Comparison of ENCODE assay signal across 11 cellular contexts in the genomic region with DNA sequence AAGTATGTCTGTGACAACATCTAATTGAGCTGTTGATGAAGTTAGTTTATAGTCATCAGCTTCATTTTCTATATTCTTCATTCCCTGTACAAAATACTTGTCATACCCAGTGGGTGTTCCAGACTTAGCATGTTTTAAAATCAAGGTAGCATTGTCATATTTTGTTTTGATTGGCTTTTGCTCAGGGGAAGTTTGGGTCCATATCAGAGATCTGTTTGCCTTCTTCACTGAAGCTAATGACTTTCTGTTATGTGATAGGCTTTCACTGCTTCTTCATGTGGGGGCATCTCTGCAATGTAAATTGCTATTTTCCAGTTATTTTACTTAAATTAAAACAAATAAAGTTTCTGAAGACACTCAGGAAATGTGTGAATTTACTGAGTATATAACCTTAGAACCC.
"Had no signal": no experiment of that assay in that cellular context is flagged by ENCODE, and none has a peak within 500 bp of the region (broad histone marks: within the 10 kb centered on the region; RNA-seq: fewer than 3 reads in every experiment).

No MANE protein-coding gene starts in this region.

- DNase-seq: GM23248, GOT3, H7, H9, HCEC 1CT, HFFc6 had no signal

- H3K4me2 ChIP-seq: GM23338 had no signal

- ATAC-seq: GM23338, HCT116 had no signal

- H3K4me3 ChIP-seq: GM23248, GM23338, HAP-1 had no signal

- H3K36me3 ChIP-seq: HAP-1 had no signal

- H3K9me3 ChIP-seq: HAP-1 had no signal

- H3K4me1 ChIP-seq: HAP-1 had no signal

- FAIRE-seq: H1, H54 had no signal

- H3K9ac ChIP-seq: GM23248 had no signal

- H3K27ac ChIP-seq: GM23248 had no signal

- H2AFZ ChIP-seq: GM23248, GM23338 had no signal
